Comparison of ENCODE assay signal across 1 cellular context in genomic region chr6:119237177-119237715, GRCh38.
TF ChIP-seq lines count a peak whose summit lies in the region.

No MANE protein-coding gene starts in this region.

TF ChIP-seq in GM23338, 12 proteins besides CTCF, POLR2A, EP300 and RAD21 (continued from another document):
- no peak for TF ChIP-seq REST (IDR thresholded peaks at IDR 0.05; ENCODE audit: unreplicated experiment)
- TF ChIP-seq POLR2AphosphoS5 (IDR thresholded peaks at IDR 0.05; ENCODE audit: low read depth), result no peak
